Comparison of ENCODE assay signal across 1 cellular context in genomic region chr5:174751154-174751990, GRCh38.
TF ChIP-seq lines count a peak whose summit lies in the region.

No MANE protein-coding gene starts in this region.

TF ChIP-seq in HEK293, 187 proteins besides CTCF, POLR2A, EP300 and RAD21 (continued from another document and continues in another):
- TF ChIP-seq ZNF280C (tag by site-specific recombination; IDR thresholded peaks at IDR 0.05) (no peak), KLF17 (tag by site-specific recombination; IDR thresholded peaks at IDR 0.05) (peak; percentile 31; the same call in 1 of the 2 replicates), ZNF335 (tag by site-specific recombination; conservative IDR thresholded peaks at IDR 0.05) (peak; percentile 81), SETDB1 (IDR thresholded peaks at IDR 0.05; ENCODE audit: insufficient read length, low read length) (no peak), BCL11A (tag by site-specific recombination; IDR thresholded peaks at IDR 0.05; ENCODE audit: low read depth) (no peak), ZFP37 (tag by site-specific recombination; IDR thresholded peaks at IDR 0.05) (no peak), ZNF341 (tag by site-specific recombination; IDR thresholded peaks at IDR 0.05; ENCODE audit: low read depth) (peak; percentile 94), OSR2 (tag by site-specific recombination; IDR thresholded peaks at IDR 0.05) (0 out of 2 replicates have a peak, but pooled peaks have one; percentile 57), ZNF10 (tag by site-specific recombination; IDR thresholded peaks at IDR 0.05) (peak; percentile 41; the same call in 1 of the 2 replicates), KLF1 (tag by site-specific recombination; IDR thresholded peaks at IDR 0.05) (peak; percentile 29), ZNF24 (tag by site-specific recombination; IDR thresholded peaks at IDR 0.05) (0 out of 2 replicates have a peak, but pooled peaks have one; percentile 11), ZSCAN16 (tag by site-specific recombination; IDR thresholded peaks at IDR 0.05) (no peak), ZNF692 (tag by site-specific recombination; IDR thresholded peaks at IDR 0.05) (peak; percentile 48; the same call in 1 of the 2 replicates), PATZ1 (tag by site-specific recombination; IDR thresholded peaks at IDR 0.05) (peak; percentile 64), ZNF324 (tag by site-specific recombination; IDR thresholded peaks at IDR 0.05) (no peak), YY1 (tag by site-specific recombination; IDR thresholded peaks at IDR 0.05) (peak; percentile 67), ZNF138 (tag by site-specific recombination; IDR thresholded peaks at IDR 0.05; ENCODE audit: borderline replicate concordance) (no peak), EGR2 (tag by site-specific recombination; IDR thresholded peaks at IDR 0.05; ENCODE audit: low read depth) (peak; percentile 67), ZBTB11 (tag by site-specific recombination; conservative IDR thresholded peaks at IDR 0.05; ENCODE audit: low read depth) (peak; percentile 32; the same call in 1 of the 2 replicates), ZBTB20 (tag by site-specific recombination; IDR thresholded peaks at IDR 0.05) (peak; percentile 89), ZNF280D (tag by site-specific recombination; IDR thresholded peaks at IDR 0.05) (no peak), KLF10 (tag by site-specific recombination; IDR thresholded peaks at IDR 0.05) (0 out of 2 replicates have a peak, but pooled peaks have one; percentile 18), ZBTB26 (tag by site-specific recombination; optimal IDR thresholded peaks at IDR 0.05) (peak; percentile 96), ZEB2 (tag by site-specific recombination; IDR thresholded peaks at IDR 0.05) (peak; percentile 54), REPIN1 (tag by site-specific recombination; IDR thresholded peaks at IDR 0.05; ENCODE audit: low read depth) (no peak), ZNF449 (tag by site-specific recombination; IDR thresholded peaks at IDR 0.05) (peak; percentile 55; the same call in 1 of the 2 replicates), ZNF398 (tag by site-specific recombination; IDR thresholded peaks at IDR 0.05) (peak; percentile 42; the same call in 1 of the 2 replicates), ZBTB8A (tag by site-specific recombination; IDR thresholded peaks at IDR 0.05) (peak; percentile 87), FEZF1 (tag by site-specific recombination; IDR thresholded peaks at IDR 0.05) (no peak), ZNF530 (tag by site-specific recombination; IDR thresholded peaks at IDR 0.05; ENCODE audit: low read depth) (no peak), ZNF510 (tag by site-specific recombination; IDR thresholded peaks at IDR 0.05; ENCODE audit: insufficient replicate concordance) (peak; percentile 18), ZSCAN23 (tag by site-specific recombination; IDR thresholded peaks at IDR 0.05) (no peak), ZNF175 (tag by site-specific recombination; IDR thresholded peaks at IDR 0.05) (no peak), ZNF629 (tag by site-specific recombination; IDR thresholded peaks at IDR 0.05) (peak; percentile 22; the same call in 1 of the 2 replicates), ZBTB44 (tag by site-specific recombination; IDR thresholded peaks at IDR 0.05) (no peak; the same call in 1 of the 2 replicates), ZBTB17 (tag by site-specific recombination; IDR thresholded peaks at IDR 0.05) (peak; percentile 52), ZNF561 (tag by site-specific recombination; IDR thresholded peaks at IDR 0.05; ENCODE audit: borderline replicate concordance) (peak; percentile 25; the same call in 1 of the 2 replicates), ZXDB (tag by site-specific recombination; IDR thresholded peaks at IDR 0.05) (peak; percentile 61; the same call in 1 of the 2 replicates), KLF7 (tag by site-specific recombination; IDR thresholded peaks at IDR 0.05; ENCODE audit: borderline replicate concordance) (no peak), ZNF169 (tag by site-specific recombination; IDR thresholded peaks at IDR 0.05) (no peak), OVOL3 (tag by site-specific recombination; IDR thresholded peaks at IDR 0.05) (no peak)
